In genomic region chr16:57788951-57789350, GRCh38 we compare ENCODE assay signal across 1 cellular context.
TF ChIP-seq lines count a peak whose summit lies in the region.

No MANE protein-coding gene starts in this region.

TF ChIP-seq in H1, 55 proteins besides CTCF, POLR2A, EP300 and RAD21:
- TF ChIP-seq POLR2AphosphoS5 (IDR thresholded peaks at IDR 0.05; ENCODE audit: low read depth, low read length), result no peak
TF ChIP-seq in H1: peak in this region for 0.
